In the genomic region with DNA sequence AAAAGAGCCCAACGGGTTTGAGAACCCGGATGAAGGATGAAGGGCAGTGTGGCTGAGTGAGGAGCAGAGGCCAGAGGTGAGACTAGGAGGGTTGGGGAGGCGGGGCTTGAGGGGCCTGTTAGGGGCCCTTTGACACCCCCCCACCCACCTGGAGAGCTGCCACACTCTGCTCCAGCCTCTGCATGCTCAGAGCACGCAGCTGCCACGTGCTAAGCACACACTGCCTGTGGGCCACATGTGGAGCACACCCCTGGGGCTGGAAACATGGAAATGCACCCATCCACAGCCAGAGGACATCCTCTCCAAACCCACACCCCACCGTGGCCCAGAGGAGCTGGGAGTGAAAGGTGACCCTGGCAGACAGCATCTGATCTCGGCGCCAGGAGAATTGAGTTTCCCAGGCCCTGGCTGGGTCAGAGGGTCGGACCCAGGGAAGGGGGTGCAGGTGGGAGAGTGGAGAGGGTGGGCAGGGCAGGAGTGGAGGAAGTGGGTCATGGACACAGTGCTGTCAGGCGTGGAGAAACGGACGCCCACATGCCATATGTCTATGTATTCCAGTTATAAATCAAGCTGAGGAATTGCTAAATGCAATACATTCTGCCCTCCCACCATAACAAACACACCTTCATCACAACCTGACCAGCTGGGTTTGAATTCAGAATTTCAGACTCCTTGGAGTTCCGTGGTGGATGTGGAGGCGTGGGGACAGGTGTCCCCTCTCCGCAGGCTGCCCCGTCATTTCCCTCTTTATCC, we compare ENCODE assay signal across 21 cellular contexts. TPM values are rescaled to one million over a fixed set of nuclear protein-coding genes. Genes with fewer than 3 reads are reported as not detected.
"Had no signal": no experiment of that assay in that cellular context is flagged by ENCODE, and none has a peak within 500 bp of the region (broad histone marks: within the 10 kb centered on the region; RNA-seq: fewer than 3 reads in every experiment).

No MANE protein-coding gene starts in this region.

- H3K4me1 ChIP-seq: testis had no signal

- DNase-seq: activated B cell treated with CpG ODN at 0.5 μM for 24 hours; activated effector memory CD4-positive, alpha-beta T cell treated with Interleukin-2 at 50 U/mL for 16 hours; amniotic stem cell; brain microvascular endothelial cell; effector CD4-positive, alpha-beta T cell; heart left ventricle; kidney; midbrain; naive B cell; occipital lobe; psoas muscle; spleen; stimulated activated CD4-positive, alpha-beta T cell treated with anti-CD3 and anti-CD28 coated beads, Interleukin-1b, Interleukin-23, amount 100 ng/mL, for 48 hours; stimulated activated naive CD4-positive, alpha-beta T cell; testis had no signal

- H3K36me3 ChIP-seq: brain microvascular endothelial cell, heart left ventricle, spleen had no signal

- H3K9me3 Mint-ChIP-seq: activated B cell treated with CpG ODN at 0.5 μM for 24 hours; activated naive CD4-positive, alpha-beta T cell treated with anti-CD3 and anti-CD28 coated beads, Interleukin-2, amount 50 U/mL, for 24 hours; naive B cell; T-helper 1 cell treated with Interleukin-12 subunit alpha and Interleukin-12 subunit beta and Interleukin-4 antibody, amounts not matched to agents 30 μg/mL and 1 μg/mL, for 36 hours had no signal

- H3K36me3 Mint-ChIP-seq: activated naive CD4-positive, alpha-beta T cell treated with anti-CD3 and anti-CD28 coated beads, Interleukin-2, amount 50 U/mL, for 24 hours; naive B cell had no signal

- ATAC-seq: heart left ventricle, psoas muscle, sciatic nerve, SK-N-SH treated with all-trans-retinoic acid at 6 μM for 48 hours had no signal

- H3K27ac Mint-ChIP-seq: activated B cell treated with CpG ODN at 0.5 μM for 24 hours; naive B cell; T-helper 1 cell treated with Interleukin-12 subunit alpha and Interleukin-12 subunit beta and Interleukin-4 antibody, amounts not matched to agents 30 μg/mL and 1 μg/mL, for 36 hours had no signal

- H3K4me3 ChIP-seq: heart left ventricle, psoas muscle, spleen, testis had no signal

- H3K4me3 Mint-ChIP-seq: activated B cell treated with CpG ODN at 0.5 μM for 24 hours; activated naive CD4-positive, alpha-beta T cell treated with anti-CD3 and anti-CD28 coated beads, Interleukin-2, amount 50 U/mL, for 24 hours; naive B cell; T-helper 1 cell treated with Interleukin-12 subunit alpha and Interleukin-12 subunit beta and Interleukin-4 antibody, amounts not matched to agents 30 μg/mL and 1 μg/mL, for 36 hours had no signal

- H3K27me3 ChIP-seq: brain microvascular endothelial cell, testis had no signal

- FAIRE-seq: frontal cortex, kidney had no signal

- H3K27ac ChIP-seq: brain microvascular endothelial cell, heart left ventricle, psoas muscle, spleen, testis had no signal

- H3K9me3 ChIP-seq: heart left ventricle, psoas muscle, spleen, testis had no signal

RNA-seq across cellular contexts. Expression of a gene that starts 59.9 kb away (rescaled TPM):
- total RNA-seq: activated B cell treated with CpG ODN at 0.5 μM for 24 hours, fibroblast of lung, frontal cortex, occipital lobe, testis had no signal
- polyA plus RNA-seq: fibroblast of lung had no signal
